In genomic region chr14:75003250-75004027, GRCh38 we compare ENCODE assay signal across 8 cellular contexts. TPM values are rescaled to one million over a fixed set of nuclear protein-coding genes. Genes with fewer than 3 reads are reported as not detected.
DNase-seq lines count a peak whose midpoint lies in the region; ATAC-seq and TF ChIP-seq lines count a peak whose summit lies in the region.

No MANE protein-coding gene starts in this region.

- peak overlapping the region; percentile 95 for H3K4me3 Mint-ChIP-seq in stimulated activated naive CD8-positive, alpha-beta T cell treated with anti-CD3 and anti-CD28 coated beads, Interleukin-15, Interleukin-2, amounts not matched to agents 100 ng/mL and 50 ng/mL, for 24 hours
- H3K4me3 Mint-ChIP-seq in activated naive CD8-positive, alpha-beta T cell treated with anti-CD3 and anti-CD28 coated beads, Interleukin-2, amount 10 ng/mL, durations not matched to agents 7 days and 5 days, result peak overlapping the region; percentile 95

- H3K4me3 ChIP-seq in thyroid gland (replicated peaks in 1 of 3), result peak overlapping the region; percentile 33 to 92 (median 89)

- intact Hi-C loops in thyroid gland (cut with DNase I), result loop anchor here (10.0 kb wide), 1 partner anchor 61 kb away; the partner anchor contains the start of genes ACYP1 and ZC2HC1C

- peak overlapping the region; percentile 96 for H3K27ac Mint-ChIP-seq in stimulated activated naive CD8-positive, alpha-beta T cell treated with anti-CD3 and anti-CD28 coated beads, Interleukin-15, Interleukin-2, amounts not matched to agents 100 ng/mL and 50 ng/mL, for 24 hours
- H3K27ac Mint-ChIP-seq in activated naive CD8-positive, alpha-beta T cell treated with anti-CD3 and anti-CD28 coated beads, Interleukin-2, amount 10 ng/mL, durations not matched to agents 7 days and 5 days, result peak overlapping the region; percentile 84

- no peak for TF ChIP-seq POLR2A in thyroid gland (IDR thresholded peaks at IDR 0.05)

- ATAC-seq in stimulated activated naive CD8-positive, alpha-beta T cell treated with anti-CD3 and anti-CD28 coated beads, Interleukin-15, Interleukin-2, amounts not matched to agents 100 U/mL and 50 U/mL, for 24 hours, result no peak
- ATAC-seq in activated naive CD8-positive, alpha-beta T cell treated with anti-CD3 and anti-CD28 coated beads, Interleukin-2, amount 10 ng/mL, durations not matched to agents 7 days and 5 days (ENCODE audit: low read depth), result no peak
- ATAC-seq in GM19023 (IDR thresholded peaks at IDR 0.05; ENCODE audit: unreplicated experiment) (no peak), GM18517 (IDR thresholded peaks at IDR 0.05; ENCODE audit: unreplicated experiment) (no peak)

- H3K9me3 Mint-ChIP-seq in stimulated activated naive CD8-positive, alpha-beta T cell treated with anti-CD3 and anti-CD28 coated beads, Interleukin-15, Interleukin-2, amounts not matched to agents 100 ng/mL and 50 ng/mL, for 24 hours, result no peaks in the 10 kb centered on the region
- peaks cover 3% of the 10 kb centered on the region for H3K9me3 Mint-ChIP-seq in activated naive CD8-positive, alpha-beta T cell treated with anti-CD3 and anti-CD28 coated beads, Interleukin-2, amount 10 ng/mL, durations not matched to agents 7 days and 5 days

- H3K4me1 ChIP-seq in thyroid gland, result peaks cover 40 to 45% of the 10 kb centered on the region in 2 donors

- no peaks in the 10 kb centered on the region for H3K27me3 ChIP-seq in thyroid gland

- no peaks in the 10 kb centered on the region for H3K9me3 ChIP-seq in thyroid gland

- no peak for TF ChIP-seq CTCF in thyroid gland (IDR thresholded peaks at IDR 0.05)

- POLR2A ChIA-PET in activated naive CD8-positive, alpha-beta T cell treated with anti-CD3 and anti-CD28 coated beads, Interleukin-2, amount 10 ng/mL, durations not matched to agents 7 days and 5 days (lab: Charles Lee), result interaction anchor here (0.6 to 1.8 kb wide), 7 partner anchors 10 to 122 kb away, joined by 3 to 9 read pairs (median 4); partner anchors contain the start of genes ACYP1 and MLH3

- peaks cover 34% of the 10 kb centered on the region for H3K4me1 Mint-ChIP-seq in stimulated activated naive CD8-positive, alpha-beta T cell treated with anti-CD3 and anti-CD28 coated beads, Interleukin-15, Interleukin-2, amounts not matched to agents 100 ng/mL and 50 ng/mL, for 24 hours (ENCODE audit: low read depth)
- peaks cover 30% of the 10 kb centered on the region for H3K4me1 Mint-ChIP-seq in activated naive CD8-positive, alpha-beta T cell treated with anti-CD3 and anti-CD28 coated beads, Interleukin-2, amount 10 ng/mL, durations not matched to agents 7 days and 5 days

- peaks cover 48% of the 10 kb centered on the region for H3K36me3 Mint-ChIP-seq in stimulated activated naive CD8-positive, alpha-beta T cell treated with anti-CD3 and anti-CD28 coated beads, Interleukin-15, Interleukin-2, amounts not matched to agents 100 ng/mL and 50 ng/mL, for 24 hours (ENCODE audit: low read depth)
- peaks cover 27% of the 10 kb centered on the region for H3K36me3 Mint-ChIP-seq in activated naive CD8-positive, alpha-beta T cell treated with anti-CD3 and anti-CD28 coated beads, Interleukin-2, amount 10 ng/mL, durations not matched to agents 7 days and 5 days

- no peaks in the 10 kb centered on the region for H3K27me3 Mint-ChIP-seq in stimulated activated naive CD8-positive, alpha-beta T cell treated with anti-CD3 and anti-CD28 coated beads, Interleukin-15, Interleukin-2, amounts not matched to agents 100 ng/mL and 50 ng/mL, for 24 hours
- H3K27me3 Mint-ChIP-seq in activated naive CD8-positive, alpha-beta T cell treated with anti-CD3 and anti-CD28 coated beads, Interleukin-2, amount 10 ng/mL, durations not matched to agents 7 days and 5 days, result peaks cover 6% of the 10 kb centered on the region

- H3K36me3 ChIP-seq in thyroid gland, result peaks cover 21 to 26% of the 10 kb centered on the region in 2 donors

- H3K27ac ChIP-seq in thyroid gland, result peak overlapping the region; percentile 82 to 94 (median 90)

- WGBS in thyroid gland, 2 donors, result 5 to 7% methylated on average over 18 of the region's 18 CpGs

- no peak for DNase-seq in stimulated activated naive CD8-positive, alpha-beta T cell treated with anti-CD3 and anti-CD28 coated beads, Interleukin-15, Interleukin-2, amounts not matched to agents 100 U/mL and 50 U/mL, for 24 hours
- DNase-seq in activated naive CD8-positive, alpha-beta T cell treated with anti-CD3 and anti-CD28 coated beads, Interleukin-2, amount 10 ng/mL, durations not matched to agents 7 days and 5 days, result no peak
- peak; percentile 13 for DNase-seq in left kidney (ENCODE audit: low read depth, low spot score)
- no peak for DNase-seq in thyroid gland
- no peak for DNase-seq in AG08395 (ENCODE audit: low spot score)

RNA-seq across cellular contexts. Expression of gene EIF2B2, which starts 0.7 kb away (rescaled TPM):
- total RNA-seq in activated naive CD8-positive, alpha-beta T cell treated with anti-CD3 and anti-CD28 coated beads, Interleukin-2, amount 10 ng/mL, durations not matched to agents 7 days and 5 days, result 10 to 100 TPM; 35.4 to 37.2 TPM
- total RNA-seq in thyroid gland, result 10 to 100 TPM; 47.0 to 94.8 (median 69.3) TPM

RNA-seq across cellular contexts. Expression of gene MLH3, which starts 47.8 kb away (rescaled TPM):
- 10 to 100 TPM; 18.0 to 18.2 TPM for total RNA-seq in activated naive CD8-positive, alpha-beta T cell treated with anti-CD3 and anti-CD28 coated beads, Interleukin-2, amount 10 ng/mL, durations not matched to agents 7 days and 5 days
- total RNA-seq in thyroid gland, result 10 to 100 TPM; 48.1 to 68.1 (median 57.9) TPM

RNA-seq across cellular contexts. Expression of gene PGF, which starts 48.0 kb away (rescaled TPM):
- under 1 TPM in 1 of 2 experiments, not detected in 1; 0.28 TPM for total RNA-seq in activated naive CD8-positive, alpha-beta T cell treated with anti-CD3 and anti-CD28 coated beads, Interleukin-2, amount 10 ng/mL, durations not matched to agents 7 days and 5 days
- total RNA-seq in thyroid gland, result 10 to 100 TPM; 34.4 to 68.8 (median 61.0) TPM

Comparison
In these comparisons a context has a peak if more than half of its experiments do, and no peak if none do; other contexts are left out.
1. RNA of gene PGF, which starts 48.0 kb away (total RNA-seq): 34.4 to 68.8 TPM in thyroid gland; 0.28 TPM in activated naive CD8-positive, alpha-beta T cell treated with anti-CD3 and anti-CD28 coated beads, Interleukin-2, amount 10 ng/mL, durations not matched to agents 7 days and 5 days; every median in the first group is over 10 times any median in the second.